23 cellular contexts compared by ENCODE assay signal in genomic region chr2:113685471-113685870, GRCh38.
"Had no signal": no experiment of that assay in that cellular context is flagged by ENCODE, and none has a peak within 500 bp of the region (broad histone marks: within the 10 kb centered on the region; RNA-seq: fewer than 3 reads in every experiment).

No MANE protein-coding gene starts in this region.

- DNase-seq: activated CD4-positive, alpha-beta memory T cell treated with anti-CD3 and anti-CD28 coated beads, Interleukin-2, amount 10 ng/mL, durations not matched to agents 7 days and 5 days; activated CD4-positive, alpha-beta T cell treated with anti-CD3 and anti-CD28 coated beads for 48 hours; activated CD4-positive, CD25-positive, alpha-beta regulatory T cell; activated CD8-positive, alpha-beta memory T cell treated with anti-CD3 and anti-CD28 coated beads, Interleukin-2, amount 10 ng/mL, durations not matched to agents 7 days and 5 days; activated naive CD4-positive, alpha-beta T cell; activated naive CD8-positive, alpha-beta T cell treated with anti-CD3 and anti-CD28 coated beads for 36 hours; amygdala; caudate nucleus; mesendoderm; natural killer cell; ovary; psoas muscle; right cardiac atrium; stimulated activated CD4-positive, alpha-beta T cell treated with anti-CD3 and anti-CD28 coated beads, Interleukin-15, amount 100 ng/mL, for 24 hours; stimulated activated CD4-positive, alpha-beta T cell treated with anti-CD3 and anti-CD28 coated beads, Interleukin-2, amount 100 ng/mL, for 48 hours; stimulated activated naive CD8-positive, alpha-beta T cell treated with anti-CD3 and anti-CD28 coated beads, Interleukin-15, amount 100 ng/mL, for 72 hours; transverse colon; uterus had no signal

- ATAC-seq: activated CD8-positive, alpha-beta memory T cell treated with anti-CD3 and anti-CD28 coated beads, Interleukin-2, amount 10 ng/mL, durations not matched to agents 7 days and 5 days; activated T-helper 17 cell treated with anti-CD3 and anti-CD28 coated beads, Interleukin-2, amount 50 U/mL, for 72 hours; natural killer cell; psoas muscle; right cardiac atrium; stimulated activated naive CD8-positive, alpha-beta T cell treated with anti-CD3 and anti-CD28 coated beads, Interleukin-15, amount 100 ng/mL, for 72 hours had no signal

- H3K4me3 ChIP-seq: coronary artery, ovary, psoas muscle, skin epidermis, suprapubic skin, transverse colon, uterus had no signal

- H3K9me3 Mint-ChIP-seq: activated T-helper 17 cell treated with anti-CD3 and anti-CD28 coated beads, Interleukin-2, amount 50 U/mL, for 72 hours; natural killer cell; stimulated activated naive CD8-positive, alpha-beta T cell treated with anti-CD3 and anti-CD28 coated beads, Interleukin-15, amount 100 ng/mL, for 72 hours had no signal

- H3K27ac Mint-ChIP-seq: activated CD4-positive, alpha-beta memory T cell treated with anti-CD3 and anti-CD28 coated beads, Interleukin-2, amount 10 ng/mL, durations not matched to agents 7 days and 5 days; activated CD8-positive, alpha-beta memory T cell treated with anti-CD3 and anti-CD28 coated beads, Interleukin-2, amount 10 ng/mL, durations not matched to agents 7 days and 5 days; activated naive CD8-positive, alpha-beta T cell treated with anti-CD3 and anti-CD28 coated beads for 36 hours; activated T-helper 17 cell treated with anti-CD3 and anti-CD28 coated beads, Interleukin-2, amount 50 U/mL, for 72 hours; brain; natural killer cell; stimulated activated naive CD8-positive, alpha-beta T cell treated with anti-CD3 and anti-CD28 coated beads, Interleukin-15, amount 100 ng/mL, for 72 hours had no signal

- H3K36me3 Mint-ChIP-seq: activated CD8-positive, alpha-beta memory T cell treated with anti-CD3 and anti-CD28 coated beads, Interleukin-2, amount 10 ng/mL, durations not matched to agents 7 days and 5 days; activated naive CD8-positive, alpha-beta T cell treated with anti-CD3 and anti-CD28 coated beads for 36 hours; brain; natural killer cell had no signal

- H3K4me3 Mint-ChIP-seq: activated CD4-positive, alpha-beta memory T cell treated with anti-CD3 and anti-CD28 coated beads, Interleukin-2, amount 10 ng/mL, durations not matched to agents 7 days and 5 days; activated CD8-positive, alpha-beta memory T cell treated with anti-CD3 and anti-CD28 coated beads, Interleukin-2, amount 10 ng/mL, durations not matched to agents 7 days and 5 days; activated naive CD8-positive, alpha-beta T cell treated with anti-CD3 and anti-CD28 coated beads for 36 hours; activated T-helper 17 cell treated with anti-CD3 and anti-CD28 coated beads, Interleukin-2, amount 50 U/mL, for 72 hours; brain; natural killer cell; stimulated activated naive CD8-positive, alpha-beta T cell treated with anti-CD3 and anti-CD28 coated beads, Interleukin-15, amount 100 ng/mL, for 72 hours had no signal

- H3K4me1 Mint-ChIP-seq: activated CD4-positive, alpha-beta memory T cell treated with anti-CD3 and anti-CD28 coated beads, Interleukin-2, amount 10 ng/mL, durations not matched to agents 7 days and 5 days; activated T-helper 17 cell treated with anti-CD3 and anti-CD28 coated beads, Interleukin-2, amount 50 U/mL, for 72 hours; brain; natural killer cell had no signal
